In genomic region chr19:16347706-16348105, GRCh38 we compare ENCODE assay signal across 14 cellular contexts.
"Had no signal": no experiment of that assay in that cellular context is flagged by ENCODE, and none has a peak within 500 bp of the region (broad histone marks: within the 10 kb centered on the region; RNA-seq: fewer than 3 reads in every experiment).

No MANE protein-coding gene starts in this region.

- H3K4me3 ChIP-seq: hepatocyte, ovary had no signal

- H3K4me3 Mint-ChIP-seq: activated CD4-positive, alpha-beta memory T cell treated with anti-CD3 and anti-CD28 coated beads, Interleukin-2, amount 10 ng/mL, durations not matched to agents 7 days and 5 days; activated naive CD8-positive, alpha-beta T cell treated with anti-CD3 and anti-CD28 coated beads for 36 hours; activated T-cell treated with anti-CD3 and anti-CD28 coated beads, Interleukin-2, amount 50 U/mL, for 72 hours; naive thymus-derived CD8-positive, alpha-beta T cell; stimulated activated memory B cell treated with anti-CD40 and anti-IgM and Interleukin-4, amounts not matched to agents 10 μg/mL and 1 μg/mL and 100 μg/mL, for 72 hours had no signal

- H3K27ac ChIP-seq: hepatocyte, ovary had no signal

- DNase-seq: activated CD4-positive, alpha-beta memory T cell treated with anti-CD3 and anti-CD28 coated beads, Interleukin-2, amount 10 ng/mL, durations not matched to agents 7 days and 5 days; activated CD4-positive, alpha-beta T cell treated with anti-CD3 and anti-CD28 coated beads for 1 hour; activated gamma-delta T cell treated with Interleukin-2 at 50 U/mL for 16 hours; activated naive CD8-positive, alpha-beta T cell treated with anti-CD3 and anti-CD28 coated beads for 36 hours; activated T-cell treated with anti-CD3 and anti-CD28 coated beads, Interleukin-2, amount 50 U/mL, for 72 hours; foreskin melanocyte; kidney; naive thymus-derived CD8-positive, alpha-beta T cell; ovary; small intestine; substantia nigra; trophoblast cell had no signal

- H3K9me3 Mint-ChIP-seq: activated CD4-positive, alpha-beta memory T cell treated with anti-CD3 and anti-CD28 coated beads, Interleukin-2, amount 10 ng/mL, durations not matched to agents 7 days and 5 days; activated naive CD8-positive, alpha-beta T cell treated with anti-CD3 and anti-CD28 coated beads for 36 hours; activated T-cell treated with anti-CD3 and anti-CD28 coated beads, Interleukin-2, amount 50 U/mL, for 72 hours; naive thymus-derived CD8-positive, alpha-beta T cell; stimulated activated memory B cell treated with anti-CD40 and anti-IgM and Interleukin-4, amounts not matched to agents 10 μg/mL and 1 μg/mL and 100 μg/mL, for 72 hours had no signal

- ATAC-seq: activated T-cell treated with anti-CD3 and anti-CD28 coated beads, Interleukin-2, amount 50 U/mL, for 72 hours; naive thymus-derived CD8-positive, alpha-beta T cell; stimulated activated memory B cell treated with anti-CD40 and anti-IgM and Interleukin-4, amounts not matched to agents 10 μg/mL and 1 μg/mL and 100 μg/mL, for 72 hours had no signal

- H3K27me3 Mint-ChIP-seq: naive thymus-derived CD8-positive, alpha-beta T cell; stimulated activated memory B cell treated with anti-CD40 and anti-IgM and Interleukin-4, amounts not matched to agents 10 μg/mL and 1 μg/mL and 100 μg/mL, for 72 hours had no signal

- H3K9me3 ChIP-seq: ovary had no signal

- H3K36me3 Mint-ChIP-seq: activated naive CD8-positive, alpha-beta T cell treated with anti-CD3 and anti-CD28 coated beads for 36 hours; naive thymus-derived CD8-positive, alpha-beta T cell had no signal

- H3K27me3 ChIP-seq: hepatocyte, ovary had no signal

- H3K27ac Mint-ChIP-seq: activated CD4-positive, alpha-beta memory T cell treated with anti-CD3 and anti-CD28 coated beads, Interleukin-2, amount 10 ng/mL, durations not matched to agents 7 days and 5 days; activated naive CD8-positive, alpha-beta T cell treated with anti-CD3 and anti-CD28 coated beads for 36 hours; activated T-cell treated with anti-CD3 and anti-CD28 coated beads, Interleukin-2, amount 50 U/mL, for 72 hours; stimulated activated memory B cell treated with anti-CD40 and anti-IgM and Interleukin-4, amounts not matched to agents 10 μg/mL and 1 μg/mL and 100 μg/mL, for 72 hours had no signal

- H3K36me3 ChIP-seq: ovary had no signal
